ENCODE assay signal across 9 cellular contexts in genomic region chr15:70741107-70741511, GRCh38. TPM values are rescaled to one million over a fixed set of nuclear protein-coding genes. Genes with fewer than 3 reads are reported as not detected.
DNase-seq lines count a peak whose midpoint lies in the region; ATAC-seq, FAIRE-seq and TF ChIP-seq lines count a peak whose summit lies in the region.
"Had no signal": no experiment of that assay in that cellular context is flagged by ENCODE, and none has a peak within 500 bp of the region (broad histone marks: within the 10 kb centered on the region; RNA-seq: fewer than 3 reads in every experiment).

No MANE protein-coding gene starts in this region.

- H3K9me3 ChIP-seq in mesenchymal stem cell (ENCODE audit: control insufficient read depth, low read length) = no peaks in the 10 kb centered on the region

- peak; percentile 62 for DNase-seq in Right ventricle myocardium inferior (ENCODE audit: missing footprints)
- DNase-seq in cardiac septum (ENCODE audit: low spot score) = no peak
- DNase-seq in bronchial epithelial cell (ENCODE audit: low read depth) = peak; percentile 80
- peak; percentile 88 for DNase-seq in mesenchymal stem cell
- DNase-seq in nephron progenitor cell = no peak
- DNase-seq: WERI-Rb-1 had no signal

- H3K27me3 Mint-ChIP-seq in nephron progenitor cell (ENCODE audit: low read depth, poor library complexity) = peaks cover 4% of the 10 kb centered on the region

- H3K36me3 Mint-ChIP-seq in nephron progenitor cell (ENCODE audit: low read depth) = peaks cover 3% of the 10 kb centered on the region

- H3K4me3 ChIP-seq in bronchial epithelial cell (ENCODE audit: low read depth, low read length) = no peak overlapping the region
- H3K4me3 ChIP-seq in mesenchymal stem cell (ENCODE audit: insufficient read depth in 1 of 2, low read depth in 1 of 2, low read length in 2 of 2) = peak overlapping the region in 1 of 2 experiments; percentile 41

- 0% methylated on average over 1 of the region's 1 CpG for WGBS in mesenchymal stem cell

- FAIRE-seq in bronchial epithelial cell (lab: Jason Lieb, UNC) = no peak

- peak overlapping the region; percentile 46 for H3K27ac ChIP-seq in mesenchymal stem cell (ENCODE audit: low read length, poor library complexity, severe bottlenecking)
- H3K27ac ChIP-seq: WERI-Rb-1 had no signal

- H3K9ac ChIP-seq in mesenchymal stem cell (ENCODE audit: low read length) = peak overlapping the region; percentile 87

- peaks cover 4% of the 10 kb centered on the region for H3K4me1 ChIP-seq in mesenchymal stem cell (ENCODE audit: control insufficient read depth, insufficient read depth, low read depth, low read length)

- no peak overlapping the region for H2BK15ac ChIP-seq in mesenchymal stem cell (ENCODE audit: low read depth, poor library complexity, severe bottlenecking)

- H3K14ac ChIP-seq in mesenchymal stem cell (ENCODE audit: low read length in 2 of 2) = no peak overlapping the region

- no peak overlapping the region for H3K4ac ChIP-seq in mesenchymal stem cell (ENCODE audit: low read depth in 1 of 2, low read length in 2 of 2)

- no peak overlapping the region for H4K8ac ChIP-seq in mesenchymal stem cell (ENCODE audit: low read length)

- peaks cover 16% of the 10 kb centered on the region for H3K4me1 Mint-ChIP-seq in nephron progenitor cell

- H3K4me3 Mint-ChIP-seq in nephron progenitor cell = no peak overlapping the region

- no peak overlapping the region for H4K91ac ChIP-seq in mesenchymal stem cell (ENCODE audit: low read length)

- H2BK120ac ChIP-seq in mesenchymal stem cell (ENCODE audit: low read depth, low read length) = no peak overlapping the region

- no peak overlapping the region for H3K23ac ChIP-seq in mesenchymal stem cell (ENCODE audit: low read length in 2 of 2)

- no peak overlapping the region for H3K4me2 ChIP-seq in mesenchymal stem cell (ENCODE audit: low read length, poor library complexity, severe bottlenecking)

- H2AK5ac ChIP-seq in mesenchymal stem cell (ENCODE audit: low read length, severe bottlenecking) = peak overlapping the region; percentile 4

- peaks cover 5% of the 10 kb centered on the region for H3K9me3 Mint-ChIP-seq in nephron progenitor cell

- TF ChIP-seq CTCF in bronchial epithelial cell (IDR thresholded peaks at IDR 0.05; ENCODE audit: insufficient read depth, low read length, severe bottlenecking) (no peak), nephron progenitor cell (IDR thresholded peaks at IDR 0.05) (no peak)

- ATAC-seq in Right ventricle myocardium inferior = peak; percentile 93
- ATAC-seq in GM19397 (IDR thresholded peaks at IDR 0.05; ENCODE audit: unreplicated experiment) = no peak
- no peak for ATAC-seq in HG02759 (IDR thresholded peaks at IDR 0.05; ENCODE audit: unreplicated experiment)
- ATAC-seq in HG03354 (IDR thresholded peaks at IDR 0.05; ENCODE audit: poor library complexity, severe bottlenecking, unreplicated experiment) = no peak

- H3K27me3 ChIP-seq in bronchial epithelial cell (ENCODE audit: control insufficient read depth, insufficient read depth, low read length) = no peaks in the 10 kb centered on the region
- H3K27me3 ChIP-seq in mesenchymal stem cell (ENCODE audit: control insufficient read depth in 1 of 2, insufficient read depth in 1 of 2, low read length in 2 of 2) = no peaks in the 10 kb centered on the region

- no peak overlapping the region for H2BK5ac ChIP-seq in mesenchymal stem cell (ENCODE audit: low read depth, low read length, poor library complexity, severe bottlenecking)

- peak overlapping the region in 1 of 2 experiments; percentile 26 for H3K18ac ChIP-seq in mesenchymal stem cell (ENCODE audit: low read depth in 1 of 2, low read length in 2 of 2)

- H3K36me3 ChIP-seq in bronchial epithelial cell (ENCODE audit: control insufficient read depth, insufficient read depth, low read length) = no peaks in the 10 kb centered on the region
- H3K36me3 ChIP-seq in mesenchymal stem cell (ENCODE audit: control insufficient read depth in 1 of 2, insufficient read depth in 2 of 2, low read depth in 1 of 2, low read length in 2 of 2) = peaks cover 0 to 4% of the 10 kb centered on the region in 2 experiments
- H3K36me3 ChIP-seq: WERI-Rb-1 had no signal

- peak overlapping the region in 1 of 2 experiments; percentile 4 for H2BK12ac ChIP-seq in mesenchymal stem cell (ENCODE audit: low read length in 2 of 2)

- H2AFZ ChIP-seq in mesenchymal stem cell (ENCODE audit: low read depth, low read length) = no peak overlapping the region

- H3K27ac Mint-ChIP-seq in nephron progenitor cell = no peak overlapping the region

- intact Hi-C loops in Right ventricle myocardium inferior (cut with DNase I) (no loop called here), cardiac septum (cut with DNase I) (no loop called here)

- H3K79me1 ChIP-seq in mesenchymal stem cell (replicated peaks; ENCODE audit: low read length, poor library complexity, severe bottlenecking) = peaks cover 5% of the 10 kb centered on the region

RNA-seq across cellular contexts. Expression of gene UACA, which starts 22.2 kb away (rescaled TPM):
- 25.8 TPM for total RNA-seq in Right ventricle myocardium inferior
- 78.0 TPM for total RNA-seq in cardiac septum
- 18.2 and 30.5 TPM in 2 replicates for total RNA-seq in bronchial epithelial cell
- 56.0 TPM for polyA plus RNA-seq in mesenchymal stem cell (2013, experiment 1 of 2)
- polyA plus RNA-seq in mesenchymal stem cell (2013, experiment 2 of 2) = 52.3 TPM

Comparison
In these comparisons a context has a peak if more than half of its experiments do, and no peak if none do; other contexts are left out.
1. DNase-seq: peak in Right ventricle myocardium inferior (single experiment), bronchial epithelial cell (single experiment) and mesenchymal stem cell (single experiment); none in cardiac septum (single experiment) and nephron progenitor cell (single experiment).